Comparison of ENCODE assay signal across 16 cellular contexts in genomic region chr10:121154846-121155245, GRCh38.
DNase-seq lines count a peak whose midpoint lies in the region; ATAC-seq and TF ChIP-seq lines count a peak whose summit lies in the region.
"Had no signal": no experiment of that assay in that cellular context is flagged by ENCODE, and none has a peak within 500 bp of the region (broad histone marks: within the 10 kb centered on the region; RNA-seq: fewer than 3 reads in every experiment).

No MANE protein-coding gene starts in this region.

- H3K4me3 Mint-ChIP-seq in endothelial cell (ENCODE audit: unreplicated experiment) = no peak overlapping the region
- H3K4me3 Mint-ChIP-seq: activated CD4-positive, alpha-beta T cell treated with anti-CD3 and anti-CD28 coated beads, Interleukin-2, amount 10 ng/mL, durations not matched to agents 7 days and 5 days; HFFc6 had no signal

- H4K8ac ChIP-seq in mesendoderm (ENCODE audit: low read depth, low read length) = no peak overlapping the region

- H3K27me3 Mint-ChIP-seq in endothelial cell (ENCODE audit: unreplicated experiment) = no peaks in the 10 kb centered on the region
- H3K27me3 Mint-ChIP-seq: activated CD4-positive, alpha-beta T cell treated with anti-CD3 and anti-CD28 coated beads, Interleukin-2, amount 10 ng/mL, durations not matched to agents 7 days and 5 days had no signal

- H3K9me3 Mint-ChIP-seq in endothelial cell (ENCODE audit: unreplicated experiment) = no peaks in the 10 kb centered on the region
- H3K9me3 Mint-ChIP-seq: activated CD4-positive, alpha-beta T cell treated with anti-CD3 and anti-CD28 coated beads, Interleukin-2, amount 10 ng/mL, durations not matched to agents 7 days and 5 days had no signal

- no peak for TF ChIP-seq CTCF in endothelial cell (IDR thresholded peaks at IDR 0.05; ENCODE audit: unreplicated experiment)

- H3K36me3 ChIP-seq in mesendoderm (ENCODE audit: control insufficient read depth, insufficient read depth, low read length) = no peaks in the 10 kb centered on the region
- H3K36me3 ChIP-seq: breast epithelium, vagina had no signal

- H4K5ac ChIP-seq in mesendoderm (ENCODE audit: low read length) = no peak overlapping the region

- H2BK120ac ChIP-seq in mesendoderm (ENCODE audit: low read depth, low read length) = no peak overlapping the region

- H3K9ac ChIP-seq in mesendoderm (ENCODE audit: low read length) = no peak overlapping the region
- H3K9ac ChIP-seq: KMS-11 had no signal

- no peak overlapping the region for H3K4me2 ChIP-seq in mesendoderm (ENCODE audit: low read length)
- H3K4me2 ChIP-seq: KMS-11 had no signal

- H3K79me2 ChIP-seq in mesendoderm (ENCODE audit: control insufficient read depth, insufficient read depth, low read length) = no peaks in the 10 kb centered on the region

- no peak overlapping the region for H2BK15ac ChIP-seq in mesendoderm (replicated peaks; ENCODE audit: low read depth)

- H2BK5ac ChIP-seq in mesendoderm (ENCODE audit: low read length) = no peak overlapping the region

- no peak overlapping the region for H3K4ac ChIP-seq in mesendoderm (ENCODE audit: low read depth, low read length)

- no peak overlapping the region for H3K27ac Mint-ChIP-seq in endothelial cell (ENCODE audit: unreplicated experiment)
- H3K27ac Mint-ChIP-seq: activated CD4-positive, alpha-beta T cell treated with anti-CD3 and anti-CD28 coated beads, Interleukin-2, amount 10 ng/mL, durations not matched to agents 7 days and 5 days; HFFc6 had no signal

- H3K27me3 ChIP-seq in mesendoderm (ENCODE audit: insufficient read depth, low read length, poor library complexity) = no peaks in the 10 kb centered on the region
- H3K27me3 ChIP-seq: breast epithelium, vagina had no signal

- H3K4me3 ChIP-seq in mesendoderm (ENCODE audit: low read length) = no peak overlapping the region
- H3K4me3 ChIP-seq: breast epithelium, vagina had no signal

- ATAC-seq in esophagus mucosa = peak; percentile 79
- no peak for ATAC-seq in GM19351 (IDR thresholded peaks at IDR 0.05; ENCODE audit: unreplicated experiment)
- no peak for ATAC-seq in HG02938 (IDR thresholded peaks at IDR 0.05; ENCODE audit: unreplicated experiment)

- H3K79me1 ChIP-seq in mesendoderm (ENCODE audit: low read length) = no peaks in the 10 kb centered on the region

- no CpG with 5 or more reads among the region's 5 CpGs for WGBS in mesendoderm (ENCODE audit: extremely low coverage, insufficient coverage, low lambda C conversion rate)

- no peak overlapping the region for H3K56ac ChIP-seq in mesendoderm (ENCODE audit: low read length)

- no peak overlapping the region for H3K23ac ChIP-seq in mesendoderm (ENCODE audit: low read length)

- no peaks in the 10 kb centered on the region for H3K4me1 ChIP-seq in mesendoderm (ENCODE audit: control insufficient read depth, low read depth, low read length)
- H3K4me1 ChIP-seq: breast epithelium, vagina had no signal

- DNase-seq in C1 segment of cervical spinal cord (lab: John Stamatoyannopoulos, UW) (peak in 12 of 14 donors; percentile 29 to 91 (median 74)), NCI-H748 (lab: John Stamatoyannopoulos, UW; ENCODE audit: unreplicated experiment) (peak; percentile 78), nucleus accumbens (lab: John Stamatoyannopoulos, UW) (peak in 54 of 56 donors; percentile 16 to 94 (median 83)), endothelial cell (ENCODE audit: low spot score) (no peak), mesendoderm (no peak)
- DNase-seq: activated CD4-positive, alpha-beta T cell treated with anti-CD3 and anti-CD28 coated beads, Interleukin-2, amount 10 ng/mL, durations not matched to agents 7 days and 5 days; DND-41; erythroblast; HFFc6; NCI-H2081 treated with DMSO at 0.1 percent for 48 hours had no signal

- no peak overlapping the region for H3K27ac ChIP-seq in mesendoderm (ENCODE audit: low read depth, low read length)
- H3K27ac ChIP-seq: KMS-11, vagina had no signal

- no peak overlapping the region for H3K18ac ChIP-seq in mesendoderm (ENCODE audit: low read length)

- no peaks in the 10 kb centered on the region for H3K4me1 Mint-ChIP-seq in endothelial cell (ENCODE audit: unreplicated experiment)
- H3K4me1 Mint-ChIP-seq: activated CD4-positive, alpha-beta T cell treated with anti-CD3 and anti-CD28 coated beads, Interleukin-2, amount 10 ng/mL, durations not matched to agents 7 days and 5 days had no signal

- peaks cover 3% of the 10 kb centered on the region for H3K36me3 Mint-ChIP-seq in endothelial cell (ENCODE audit: low read depth, unreplicated experiment)

- no peak overlapping the region for H2AK5ac ChIP-seq in mesendoderm (ENCODE audit: low read length)

Comparison
In these comparisons a context has a peak if more than half of its experiments do, and no peak if none do; other contexts are left out.
1. DNase-seq: peak in C1 segment of cervical spinal cord (12 of 14), NCI-H748 (single experiment) and nucleus accumbens (54 of 56); none in endothelial cell (single experiment) and mesendoderm (single experiment).